ENCODE assay signal across 11 cellular contexts in genomic region chr14:37598973-37599526, GRCh38. TPM values are rescaled to one million over a fixed set of nuclear protein-coding genes. Genes with fewer than 3 reads are reported as not detected.
DNase-seq lines count a peak whose midpoint lies in the region; FAIRE-seq and TF ChIP-seq lines count a peak whose summit lies in the region.
"Had no signal": no experiment of that assay in that cellular context is flagged by ENCODE, and none has a peak within 500 bp of the region (broad histone marks: within the 10 kb centered on the region; RNA-seq: fewer than 3 reads in every experiment).

No MANE protein-coding gene starts in this region.

- peak overlapping the region; percentile 65 for H3K4me3 Mint-ChIP-seq in Caco-2 (ENCODE audit: unreplicated experiment)

- no peak overlapping the region for H2BK12ac ChIP-seq in neuronal stem cell (ENCODE audit: low read length)

- peak overlapping the region; percentile 93 for H2AFZ ChIP-seq in neuronal stem cell (ENCODE audit: low read length)

- no peak overlapping the region for H3K4ac ChIP-seq in neuronal stem cell (ENCODE audit: low read length)

- H3K4me3 ChIP-seq in Caco-2 (ENCODE audit: low read depth, low read length) (peak overlapping the region; percentile 33), HUES64 (ENCODE audit: low read length) (peak overlapping the region; percentile 45), esophagus squamous epithelium (peak overlapping the region; percentile 25 to 59 (median 44)), neuronal stem cell (ENCODE audit: low read length in 2 of 2) (peak overlapping the region in 1 of 2 donors; percentile 35)
- H3K4me3 ChIP-seq: adrenal gland had no signal

- H3K79me1 ChIP-seq in neuronal stem cell (ENCODE audit: low read depth, low read length) = peaks cover 1% of the 10 kb centered on the region

- CTCF ChIA-PET in Caco-2 (lab: Charles Lee) = no interaction called here

- H2AK5ac ChIP-seq in neuronal stem cell (ENCODE audit: low read depth, low read length) = peak overlapping the region; percentile 24

- H3K4me1 ChIP-seq in Caco-2 = peaks cover 33% of the 10 kb centered on the region
- H3K4me1 ChIP-seq in HUES64 (ENCODE audit: insufficient read depth, low read length) = peaks cover 16% of the 10 kb centered on the region; the same call in 1 of the 2 replicates
- H3K4me1 ChIP-seq in esophagus squamous epithelium = peaks cover 24 to 68% (median 27%) of the 10 kb centered on the region in 3 donors
- H3K4me1 ChIP-seq in neuronal stem cell (ENCODE audit: control insufficient read depth in 2 of 2, insufficient read depth in 1 of 2, low read depth in 1 of 2, low read length in 2 of 2) = peaks cover 4 to 9% of the 10 kb centered on the region in 2 donors

- no peak overlapping the region for H2BK5ac ChIP-seq in neuronal stem cell (ENCODE audit: low read length)

- H3K27ac Mint-ChIP-seq in Caco-2 (ENCODE audit: unreplicated experiment) = peak overlapping the region; percentile 39

- H3K27ac ChIP-seq in HUES64 (ENCODE audit: low read depth, low read length) (no peak overlapping the region), esophagus squamous epithelium (peak overlapping the region; percentile 71 to 95 (median 90)), neuronal stem cell (replicated peaks; ENCODE audit: low read length) (no peak overlapping the region)
- H3K27ac ChIP-seq: adrenal gland, SJSA1 had no signal

- H3K18ac ChIP-seq in neuronal stem cell (ENCODE audit: low read length) = peak overlapping the region; percentile 59

- no peak overlapping the region for H4K8ac ChIP-seq in neuronal stem cell (ENCODE audit: low read depth, low read length)

- H4K91ac ChIP-seq in neuronal stem cell (ENCODE audit: low read depth, low read length, poor library complexity) = no peak overlapping the region

- no peak for DNase-seq in Caco-2
- DNase-seq in esophagus squamous epithelium (lab: John Stamatoyannopoulos, UW) = no peak
- no peak for DNase-seq in neuronal stem cell (ENCODE audit: low spot score)
- DNase-seq in germinal center (ENCODE audit: low spot score) = no peak
- no peak for DNase-seq in activated CD4-positive, CD25-positive, alpha-beta regulatory T cell (lab: John Stamatoyannopoulos, UW)
- no peak for DNase-seq in H54 (ENCODE audit: insufficient read length, low spot score)
- DNase-seq: activated CD4-positive, alpha-beta T cell treated with anti-CD3 and anti-CD28 coated beads, Interleukin-2, amount 50 U/mL, for 1 hour; adrenal gland had no signal

- peaks cover 13% of the 10 kb centered on the region for H3K4me1 Mint-ChIP-seq in Caco-2 (ENCODE audit: low read depth, unreplicated experiment)

- POLR2A ChIA-PET in Caco-2 (lab: Charles Lee) = no interaction called here

- peak overlapping the region; percentile 76 for H3K4me2 ChIP-seq in neuronal stem cell (ENCODE audit: insufficient read depth, low read length, poor library complexity, severe bottlenecking)

- no peak for TF ChIP-seq CTCF in Caco-2 (IDR thresholded peaks at IDR 0.05; ENCODE audit: insufficient read depth in 1 of 2, low read depth in 1 of 2, low read length in 1 of 2, severe bottlenecking in 1 of 2, unreplicated experiment in 1 of 2)
- TF ChIP-seq CTCF in esophagus squamous epithelium (IDR thresholded peaks at IDR 0.05) = no peak

- FAIRE-seq in H54 (lab: Jason Lieb, UNC) = no peak

- BruUV-seq in Caco-2 (replicated peaks; lab: Mats Ljungman, UMichigan) = no TSS peak

- peak overlapping the region; percentile 65 for H3K14ac ChIP-seq in neuronal stem cell (ENCODE audit: low read length)

- peaks cover 54% of the 10 kb centered on the region for H3K36me3 Mint-ChIP-seq in Caco-2 (ENCODE audit: insufficient read depth, unreplicated experiment)

- TF ChIP-seq POLR2A in esophagus squamous epithelium (IDR thresholded peaks at IDR 0.05) (no peak), H54 (IDR thresholded peaks at IDR 0.05; ENCODE audit: low read depth, low read length) (no peak)

- intact Hi-C loops in Caco-2 (cut with micrococcal nuclease; ENCODE audit: unreplicated experiment) (loop anchor here (5.0 kb wide), 1 partner anchor 827 kb away; no protein-coding TSS in a partner anchor), esophagus squamous epithelium (cut with DNase I) (no loop called here)

- peak overlapping the region; percentile 81 for H2BK15ac ChIP-seq in neuronal stem cell (ENCODE audit: low read length)

- WGBS in HUES64 = 6% methylated on average over 24 of the region's 26 CpGs
- WGBS in esophagus squamous epithelium, 2 donors = 19 to 24% methylated on average over 14 to 20 of the region's 26 CpGs
- no CpG with 5 or more reads among the region's 26 CpGs for WGBS in neuronal stem cell (ENCODE audit: extremely low coverage in 2 of 2, insufficient read length in 2 of 2, insufficient replicate concordance in 1 of 2), 2 donors

- H3K27me3 ChIP-seq in Caco-2 (replicated peaks; ENCODE audit: control insufficient read depth, insufficient read depth, low read length) (no peaks in the 10 kb centered on the region), HUES64 (ENCODE audit: insufficient read depth, low read length) (peaks cover 99% of the 10 kb centered on the region), esophagus squamous epithelium (peaks cover 0 to 99% (median 16%) of the 10 kb centered on the region in 4 donors), neuronal stem cell (ENCODE audit: control insufficient read depth in 3 of 3, insufficient read depth in 3 of 3, low read depth in 1 of 3, low read length in 3 of 3) (peaks cover 27 to 98% (median 92%) of the 10 kb centered on the region in 3 experiments)

- H3K9me3 ChIP-seq in Caco-2 (no peaks in the 10 kb centered on the region), HUES64 (ENCODE audit: insufficient read depth, low read depth, low read length) (no peaks in the 10 kb centered on the region), esophagus squamous epithelium (no peaks in the 10 kb centered on the region), neuronal stem cell (replicated peaks in 1 of 2; ENCODE audit: control insufficient read depth in 2 of 2, insufficient read depth in 1 of 2, low read depth in 1 of 2, low read length in 2 of 2) (peaks cover 3 to 5% of the 10 kb centered on the region in 2 donors)
- H3K9me3 ChIP-seq: adrenal gland, SJSA1 had no signal

- H3K27me3 Mint-ChIP-seq in Caco-2 (ENCODE audit: insufficient read depth, unreplicated experiment) = no peaks in the 10 kb centered on the region

- H3K36me3 ChIP-seq in Caco-2 (ENCODE audit: control insufficient read depth, insufficient read depth, low read length) (peaks cover 6% of the 10 kb centered on the region), HUES64 (ENCODE audit: insufficient read depth, low read length) (no peaks in the 10 kb centered on the region), esophagus squamous epithelium (no peaks in the 10 kb centered on the region), neuronal stem cell (replicated peaks in 1 of 2; ENCODE audit: control insufficient read depth in 2 of 2, insufficient read depth in 2 of 2, low read length in 2 of 2) (no peaks in the 10 kb centered on the region)
- H3K36me3 ChIP-seq: adrenal gland, SJSA1 had no signal

- H3K23ac ChIP-seq in neuronal stem cell (ENCODE audit: low read depth, low read length, poor library complexity) = no peak overlapping the region

- H3K9ac ChIP-seq in HUES64 (ENCODE audit: low read depth, low read length) (no peak overlapping the region), neuronal stem cell (ENCODE audit: low read depth, low read length, poor library complexity) (no peak overlapping the region)

- H2BK120ac ChIP-seq in neuronal stem cell (ENCODE audit: low read depth, low read length) = peak overlapping the region; percentile 67

- H3K9me3 Mint-ChIP-seq in Caco-2 (ENCODE audit: unreplicated experiment) = no peaks in the 10 kb centered on the region

RNA-seq across cellular contexts. Expression of gene TTC6, which starts 3.6 kb away (rescaled TPM):
- total RNA-seq in Caco-2 (2022) = 19.4 and 25.1 TPM in 2 replicates
- not detected for polyA plus RNA-seq in HUES64 (2013, experiment 1 of 2)
- 0.57 TPM for polyA plus RNA-seq in HUES64 (2013, experiment 2 of 2)
- total RNA-seq in esophagus squamous epithelium = 1 to 10 TPM in 3 of 4 donors, under 1 TPM in 1; 0.82 to 8.4 (median 3.5) TPM
- 0.04 TPM for polyA plus RNA-seq in neuronal stem cell (2013, experiment 1 of 2)
- polyA plus RNA-seq in neuronal stem cell (2013, experiment 2 of 2) = 0.01 TPM
- total RNA-seq: adrenal gland, left cardiac atrium, SJSA1 had no signal
- polyA plus RNA-seq: adrenal gland had no signal

RNA-seq across cellular contexts. Expression of gene FOXA1, which starts 4.0 kb away (rescaled TPM):
- total RNA-seq in Caco-2 (2022) (271 and 291 TPM in 2 replicates), esophagus squamous epithelium (10 to 100 TPM; 27.7 to 34.4 (median 29.1) TPM)
- polyA plus RNA-seq in HUES64 (2013, experiment 1 of 2) = 0.60 TPM
- polyA plus RNA-seq in HUES64 (2013, experiment 2 of 2) = 0.82 TPM
- 0.08 TPM for polyA plus RNA-seq in neuronal stem cell (2013, experiment 1 of 2)
- 0.11 TPM for polyA plus RNA-seq in neuronal stem cell (2013, experiment 2 of 2)
- total RNA-seq: left cardiac atrium had no signal

Comparison
In these comparisons a context has a peak if more than half of its experiments do, and no peak if none do; other contexts are left out.
1. H3K27ac ChIP-seq: peak in esophagus squamous epithelium (4 of 4); none in HUES64 (single experiment) and neuronal stem cell (single experiment).